ENCODE assay signal across 1 cellular context in genomic region chr1:207397525-207397926, GRCh38.
TF ChIP-seq lines count a peak whose summit lies in the region.

No MANE protein-coding gene starts in this region.

TF ChIP-seq in A549, 52 proteins besides CTCF, POLR2A, EP300 and RAD21 (continued from another document):
- TF ChIP-seq E2F6 (IDR thresholded peaks at IDR 0.05; ENCODE audit: borderline replicate concordance, low read depth) (no peak), RFX5 (IDR thresholded peaks at IDR 0.05) (no peak), TFCP2L1 (CRISPR knock-in tag; IDR thresholded peaks at IDR 0.05) (no peak)
